In the genomic region with DNA sequence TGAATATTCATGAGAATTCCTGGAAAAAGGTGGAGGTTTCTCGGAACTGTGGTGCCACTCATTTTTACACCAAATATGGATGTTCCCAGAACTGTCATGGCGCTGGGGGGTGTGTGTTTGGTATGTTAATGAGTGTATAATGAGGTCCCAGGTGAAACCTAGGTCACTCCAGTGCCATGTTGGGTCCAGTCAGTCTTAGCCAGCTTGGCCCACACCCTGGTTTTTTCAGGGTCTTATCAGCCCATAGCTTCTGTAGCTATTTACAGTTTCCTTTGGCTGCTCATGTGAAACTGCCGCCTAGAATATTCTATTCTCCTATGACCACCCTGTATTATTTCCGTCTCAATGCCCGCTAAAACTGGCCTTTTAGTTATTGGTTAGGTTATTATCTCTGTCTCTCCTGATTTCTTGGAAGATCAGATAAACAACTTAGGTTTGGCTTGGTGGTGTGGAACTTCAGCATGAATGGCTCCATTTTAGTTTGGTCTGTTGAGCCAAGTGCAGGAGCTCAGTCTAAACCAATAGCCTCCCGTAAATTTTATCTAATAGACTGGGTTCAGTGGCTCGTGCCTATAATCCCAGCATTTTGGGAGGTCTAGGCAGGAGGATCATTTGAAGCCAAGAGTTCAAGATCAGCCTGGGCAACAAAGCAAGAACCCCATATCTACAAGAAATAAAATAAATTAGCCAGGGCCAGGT, we compare ENCODE assay signal across 1 cellular context.
TF ChIP-seq lines count a peak whose summit lies in the region.

No MANE protein-coding gene starts in this region.

TF ChIP-seq in K562, 482 proteins besides CTCF, POLR2A, EP300 and RAD21 (continued from another document and continues in another):
- TF ChIP-seq, protein P1, sequence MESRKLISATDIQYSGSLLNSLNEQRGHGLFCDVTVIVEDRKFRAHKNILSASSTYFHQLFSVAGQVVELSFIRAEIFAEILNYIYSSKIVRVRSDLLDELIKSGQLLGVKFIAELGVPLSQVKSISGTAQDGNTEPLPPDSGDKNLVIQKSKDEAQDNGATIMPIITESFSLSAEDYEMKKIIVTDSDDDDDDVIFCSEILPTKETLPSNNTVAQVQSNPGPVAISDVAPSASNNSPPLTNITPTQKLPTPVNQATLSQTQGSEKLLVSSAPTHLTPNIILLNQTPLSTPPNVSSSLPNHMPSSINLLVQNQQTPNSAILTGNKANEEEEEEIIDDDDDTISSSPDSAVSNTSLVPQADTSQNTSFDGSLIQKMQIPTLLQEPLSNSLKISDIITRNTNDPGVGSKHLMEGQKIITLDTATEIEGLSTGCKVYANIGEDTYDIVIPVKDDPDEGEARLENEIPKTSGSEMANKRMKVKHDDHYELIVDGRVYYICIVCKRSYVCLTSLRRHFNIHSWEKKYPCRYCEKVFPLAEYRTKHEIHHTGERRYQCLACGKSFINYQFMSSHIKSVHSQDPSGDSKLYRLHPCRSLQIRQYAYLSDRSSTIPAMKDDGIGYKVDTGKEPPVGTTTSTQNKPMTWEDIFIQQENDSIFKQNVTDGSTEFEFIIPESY (CRISPR knock-in tag; IDR thresholded peaks at IDR 0.05), result no peak
- TF ChIP-seq SIX5 (IDR thresholded peaks at IDR 0.05; ENCODE audit: borderline replicate concordance in 1 of 2, insufficient read depth in 1 of 2, low read depth in 1 of 2, low read length in 2 of 2), result peak in 1 of 2 experiments; percentile 40; a peak in 1 of 4 replicates
- TF ChIP-seq, protein P2, sequence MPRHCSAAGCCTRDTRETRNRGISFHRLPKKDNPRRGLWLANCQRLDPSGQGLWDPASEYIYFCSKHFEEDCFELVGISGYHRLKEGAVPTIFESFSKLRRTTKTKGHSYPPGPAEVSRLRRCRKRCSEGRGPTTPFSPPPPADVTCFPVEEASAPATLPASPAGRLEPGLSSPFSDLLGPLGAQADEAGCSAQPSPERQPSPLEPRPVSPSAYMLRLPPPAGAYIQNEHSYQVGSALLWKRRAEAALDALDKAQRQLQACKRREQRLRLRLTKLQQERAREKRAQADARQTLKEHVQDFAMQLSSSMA (CRISPR knock-in tag; IDR thresholded peaks at IDR 0.05), result no peak
- peak; percentile 90 for TF ChIP-seq ZNF76 (CRISPR knock-in tag; IDR thresholded peaks at IDR 0.05; ENCODE audit: borderline replicate concordance)
- TF ChIP-seq NFIC (IDR thresholded peaks at IDR 0.05), result peak; percentile 32; the same call in 1 of the 2 replicates
- TF ChIP-seq ESRRB (CRISPR knock-in tag; IDR thresholded peaks at IDR 0.05; ENCODE audit: borderline replicate concordance), result peak; percentile 78; the same call in 1 of the 2 replicates
- TF ChIP-seq CBFA2T2 (conservative IDR thresholded peaks at IDR 0.05), result peak; percentile 73
- TF ChIP-seq ZNF699 (CRISPR knock-in tag; IDR thresholded peaks at IDR 0.05; ENCODE audit: insufficient replicate concordance), result no peak
- TF ChIP-seq OTX1 (CRISPR knock-in tag; IDR thresholded peaks at IDR 0.05), result 0 out of 2 replicates have a peak, but pooled peaks have one; percentile 52
- TF ChIP-seq KLF16 (IDR thresholded peaks at IDR 0.05), result peak; percentile 81
- TF ChIP-seq ZNF41 (CRISPR knock-in tag; conservative IDR thresholded peaks at IDR 0.05), result peak; percentile 81
- peak; percentile 91 for TF ChIP-seq ZNF766 (CRISPR knock-in tag; conservative IDR thresholded peaks at IDR 0.05)
- TF ChIP-seq SMAD1 (IDR thresholded peaks at IDR 0.05; ENCODE audit: low read depth, low read length, partially characterized antibody), result peak; percentile 9
- 0 out of 2 replicates have a peak, but pooled peaks have one; percentile 70 for TF ChIP-seq DNMT1 (IDR thresholded peaks at IDR 0.05)
- 0 out of 2 replicates have a peak, but pooled peaks have one; percentile 52 for TF ChIP-seq ELF4 (CRISPR knock-in tag; IDR thresholded peaks at IDR 0.05)
- TF ChIP-seq, protein P3, sequence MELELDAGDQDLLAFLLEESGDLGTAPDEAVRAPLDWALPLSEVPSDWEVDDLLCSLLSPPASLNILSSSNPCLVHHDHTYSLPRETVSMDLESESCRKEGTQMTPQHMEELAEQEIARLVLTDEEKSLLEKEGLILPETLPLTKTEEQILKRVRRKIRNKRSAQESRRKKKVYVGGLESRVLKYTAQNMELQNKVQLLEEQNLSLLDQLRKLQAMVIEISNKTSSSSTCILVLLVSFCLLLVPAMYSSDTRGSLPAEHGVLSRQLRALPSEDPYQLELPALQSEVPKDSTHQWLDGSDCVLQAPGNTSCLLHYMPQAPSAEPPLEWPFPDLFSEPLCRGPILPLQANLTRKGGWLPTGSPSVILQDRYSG (tag; conservative IDR thresholded peaks at IDR 0.05; ENCODE audit: low read depth), result peak; percentile 93
- peak; percentile 65 for TF ChIP-seq TCF3 (CRISPR knock-in tag; IDR thresholded peaks at IDR 0.05)
- TF ChIP-seq, protein P4, sequence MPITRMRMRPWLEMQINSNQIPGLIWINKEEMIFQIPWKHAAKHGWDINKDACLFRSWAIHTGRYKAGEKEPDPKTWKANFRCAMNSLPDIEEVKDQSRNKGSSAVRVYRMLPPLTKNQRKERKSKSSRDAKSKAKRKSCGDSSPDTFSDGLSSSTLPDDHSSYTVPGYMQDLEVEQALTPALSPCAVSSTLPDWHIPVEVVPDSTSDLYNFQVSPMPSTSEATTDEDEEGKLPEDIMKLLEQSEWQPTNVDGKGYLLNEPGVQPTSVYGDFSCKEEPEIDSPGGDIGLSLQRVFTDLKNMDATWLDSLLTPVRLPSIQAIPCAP (CRISPR knock-in tag; IDR thresholded peaks at IDR 0.05; ENCODE audit: borderline replicate concordance), result no peak
- TF ChIP-seq, protein P5, sequence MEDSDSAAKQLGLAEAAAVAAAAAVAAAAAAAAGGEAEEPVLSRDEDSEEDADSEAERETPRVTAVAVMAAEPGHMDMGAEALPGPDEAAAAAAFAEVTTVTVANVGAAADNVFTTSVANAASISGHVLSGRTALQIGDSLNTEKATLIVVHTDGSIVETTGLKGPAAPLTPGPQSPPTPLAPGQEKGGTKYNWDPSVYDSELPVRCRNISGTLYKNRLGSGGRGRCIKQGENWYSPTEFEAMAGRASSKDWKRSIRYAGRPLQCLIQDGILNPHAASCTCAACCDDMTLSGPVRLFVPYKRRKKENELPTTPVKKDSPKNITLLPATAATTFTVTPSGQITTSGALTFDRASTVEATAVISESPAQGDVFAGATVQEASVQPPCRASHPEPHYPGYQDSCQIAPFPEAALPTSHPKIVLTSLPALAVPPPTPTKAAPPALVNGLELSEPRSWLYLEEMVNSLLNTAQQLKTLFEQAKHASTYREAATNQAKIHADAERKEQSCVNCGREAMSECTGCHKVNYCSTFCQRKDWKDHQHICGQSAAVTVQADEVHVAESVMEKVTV (CRISPR knock-in tag; IDR thresholded peaks at IDR 0.05), result no peak
- TF ChIP-seq NFE2 (IDR thresholded peaks at IDR 0.05; ENCODE audit: low read depth), result peak; percentile 3
- TF ChIP-seq MTA3 (IDR thresholded peaks at IDR 0.05; ENCODE audit: borderline replicate concordance), result peak; percentile 53; the same call in 1 of the 2 replicates
- TF ChIP-seq YY1 (IDR thresholded peaks at IDR 0.05; ENCODE audit: borderline replicate concordance in 1 of 3, control insufficient read depth in 1 of 3, extremely low read depth in 1 of 3, insufficient read depth in 3 of 3, insufficient read length in 1 of 3, insufficient replicate concordance in 2 of 3, low read depth in 1 of 3, low read length in 2 of 3), result peak; percentile 53 to 91 (median 73)
- TF ChIP-seq, protein P6, sequence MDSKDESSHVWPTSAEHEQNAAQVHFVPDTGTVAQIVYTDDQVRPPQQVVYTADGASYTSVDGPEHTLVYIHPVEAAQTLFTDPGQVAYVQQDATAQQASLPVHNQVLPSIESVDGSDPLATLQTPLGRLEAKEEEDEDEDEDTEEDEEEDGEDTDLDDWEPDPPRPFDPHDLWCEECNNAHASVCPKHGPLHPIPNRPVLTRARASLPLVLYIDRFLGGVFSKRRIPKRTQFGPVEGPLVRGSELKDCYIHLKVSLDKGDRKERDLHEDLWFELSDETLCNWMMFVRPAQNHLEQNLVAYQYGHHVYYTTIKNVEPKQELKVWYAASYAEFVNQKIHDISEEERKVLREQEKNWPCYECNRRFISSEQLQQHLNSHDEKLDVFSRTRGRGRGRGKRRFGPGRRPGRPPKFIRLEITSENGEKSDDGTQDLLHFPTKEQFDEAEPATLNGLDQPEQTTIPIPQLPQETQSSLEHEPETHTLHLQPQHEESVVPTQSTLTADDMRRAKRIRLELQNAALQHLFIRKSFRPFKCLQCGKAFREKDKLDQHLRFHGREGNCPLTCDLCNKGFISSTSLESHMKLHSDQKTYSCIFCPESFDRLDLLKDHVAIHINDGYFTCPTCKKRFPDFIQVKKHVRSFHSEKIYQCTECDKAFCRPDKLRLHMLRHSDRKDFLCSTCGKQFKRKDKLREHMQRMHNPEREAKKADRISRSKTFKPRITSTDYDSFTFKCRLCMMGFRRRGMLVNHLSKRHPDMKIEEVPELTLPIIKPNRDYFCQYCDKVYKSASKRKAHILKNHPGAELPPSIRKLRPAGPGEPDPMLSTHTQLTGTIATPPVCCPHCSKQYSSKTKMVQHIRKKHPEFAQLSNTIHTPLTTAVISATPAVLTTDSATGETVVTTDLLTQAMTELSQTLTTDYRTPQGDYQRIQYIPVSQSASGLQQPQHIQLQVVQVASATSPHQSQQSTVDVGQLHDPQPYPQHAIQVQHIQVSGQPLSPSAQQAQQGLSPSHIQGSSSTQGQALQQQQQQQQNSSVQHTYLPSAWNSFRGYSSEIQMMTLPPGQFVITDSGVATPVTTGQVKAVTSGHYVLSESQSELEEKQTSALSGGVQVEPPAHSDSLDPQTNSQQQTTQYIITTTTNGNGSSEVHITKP (IDR thresholded peaks at IDR 0.05; ENCODE audit: partially characterized antibody), result peak; percentile 83
- TF ChIP-seq POLR2H (tag; IDR thresholded peaks at IDR 0.05; ENCODE audit: low read depth), result peak; percentile 89
- peak; percentile 95 for TF ChIP-seq ZNF644 (tag; IDR thresholded peaks at IDR 0.05; ENCODE audit: low read depth)
- TF ChIP-seq ZNF3 (CRISPR knock-in tag; IDR thresholded peaks at IDR 0.05), result no peak
- TF ChIP-seq DPF2 (IDR thresholded peaks at IDR 0.05), result peak; percentile 94
- TF ChIP-seq MAZ (CRISPR knock-in tag; conservative IDR thresholded peaks at IDR 0.05 in 1 of 2, IDR thresholded peaks at IDR 0.05 in 1 of 2), result peak in 1 of 2 experiments; percentile 52; a peak in 1 of 4 replicates
- TF ChIP-seq NCOR1 (IDR thresholded peaks at IDR 0.05), result peak; percentile 87
- TF ChIP-seq, protein P7, sequence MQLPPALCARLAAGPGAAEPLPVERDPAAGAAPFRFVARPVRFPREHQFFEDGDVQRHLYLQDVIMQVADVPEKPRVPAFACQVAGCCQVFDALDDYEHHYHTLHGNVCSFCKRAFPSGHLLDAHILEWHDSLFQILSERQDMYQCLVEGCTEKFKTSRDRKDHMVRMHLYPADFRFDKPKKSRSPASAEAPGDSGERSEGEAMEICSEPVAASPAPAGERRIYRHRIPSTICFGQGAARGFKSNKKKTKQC (CRISPR knock-in tag; IDR thresholded peaks at IDR 0.05), result no peak
- TF ChIP-seq COPS2 (conservative IDR thresholded peaks at IDR 0.05), result no peak
- TF ChIP-seq PML (IDR thresholded peaks at IDR 0.05; ENCODE audit: low read length), result peak; percentile 83; the same call in 1 of the 2 replicates
- TF ChIP-seq CREM (IDR thresholded peaks at IDR 0.05; ENCODE audit: low read depth), result 0 out of 2 replicates have a peak, but pooled peaks have one; percentile 34
- 0 out of 2 replicates have a peak, but pooled peaks have one; percentile 66 for TF ChIP-seq NR4A1 (CRISPR knock-in tag; IDR thresholded peaks at IDR 0.05)
- peak; percentile 97 for TF ChIP-seq NR4A1 (tag; IDR thresholded peaks at IDR 0.05)
- 0 out of 2 replicates have a peak, but pooled peaks have one; percentile 34 for TF ChIP-seq POLR2G (IDR thresholded peaks at IDR 0.05; ENCODE audit: low read depth, low read length)
- peak; percentile 76; the same call in 1 of the 2 replicates for TF ChIP-seq ZNF444 (CRISPR knock-in tag; IDR thresholded peaks at IDR 0.05)
- TF ChIP-seq, protein P8, sequence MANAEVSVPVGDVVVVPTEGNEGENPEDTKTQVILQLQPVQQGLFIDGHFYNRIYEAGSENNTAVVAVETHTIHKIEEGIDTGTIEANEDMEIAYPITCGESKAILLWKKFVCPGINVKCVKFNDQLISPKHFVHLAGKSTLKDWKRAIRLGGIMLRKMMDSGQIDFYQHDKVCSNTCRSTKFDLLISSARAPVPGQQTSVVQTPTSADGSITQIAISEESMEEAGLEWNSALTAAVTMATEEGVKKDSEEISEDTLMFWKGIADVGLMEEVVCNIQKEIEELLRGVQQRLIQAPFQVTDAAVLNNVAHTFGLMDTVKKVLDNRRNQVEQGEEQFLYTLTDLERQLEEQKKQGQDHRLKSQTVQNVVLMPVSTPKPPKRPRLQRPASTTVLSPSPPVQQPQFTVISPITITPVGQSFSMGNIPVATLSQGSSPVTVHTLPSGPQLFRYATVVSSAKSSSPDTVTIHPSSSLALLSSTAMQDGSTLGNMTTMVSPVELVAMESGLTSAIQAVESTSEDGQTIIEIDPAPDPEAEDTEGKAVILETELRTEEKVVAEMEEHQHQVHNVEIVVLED (CRISPR knock-in tag; IDR thresholded peaks at IDR 0.05), result peak; percentile 44; the same call in 1 of the 2 replicates
- TF ChIP-seq GTF2E2 (tag; IDR thresholded peaks at IDR 0.05), result peak; percentile 65; the same call in 1 of the 2 replicates
- TF ChIP-seq, protein P9, sequence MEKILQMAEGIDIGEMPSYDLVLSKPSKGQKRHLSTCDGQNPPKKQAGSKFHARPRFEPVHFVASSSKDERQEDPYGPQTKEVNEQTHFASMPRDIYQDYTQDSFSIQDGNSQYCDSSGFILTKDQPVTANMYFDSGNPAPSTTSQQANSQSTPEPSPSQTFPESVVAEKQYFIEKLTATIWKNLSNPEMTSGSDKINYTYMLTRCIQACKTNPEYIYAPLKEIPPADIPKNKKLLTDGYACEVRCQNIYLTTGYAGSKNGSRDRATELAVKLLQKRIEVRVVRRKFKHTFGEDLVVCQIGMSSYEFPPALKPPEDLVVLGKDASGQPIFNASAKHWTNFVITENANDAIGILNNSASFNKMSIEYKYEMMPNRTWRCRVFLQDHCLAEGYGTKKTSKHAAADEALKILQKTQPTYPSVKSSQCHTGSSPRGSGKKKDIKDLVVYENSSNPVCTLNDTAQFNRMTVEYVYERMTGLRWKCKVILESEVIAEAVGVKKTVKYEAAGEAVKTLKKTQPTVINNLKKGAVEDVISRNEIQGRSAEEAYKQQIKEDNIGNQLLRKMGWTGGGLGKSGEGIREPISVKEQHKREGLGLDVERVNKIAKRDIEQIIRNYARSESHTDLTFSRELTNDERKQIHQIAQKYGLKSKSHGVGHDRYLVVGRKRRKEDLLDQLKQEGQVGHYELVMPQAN (IDR thresholded peaks at IDR 0.05; ENCODE audit: borderline replicate concordance), result no peak
- TF ChIP-seq, protein P10, sequence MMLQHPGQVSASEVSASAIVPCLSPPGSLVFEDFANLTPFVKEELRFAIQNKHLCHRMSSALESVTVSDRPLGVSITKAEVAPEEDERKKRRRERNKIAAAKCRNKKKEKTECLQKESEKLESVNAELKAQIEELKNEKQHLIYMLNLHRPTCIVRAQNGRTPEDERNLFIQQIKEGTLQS (IDR thresholded peaks at IDR 0.05), result peak; percentile 41; the same call in 1 of the 2 replicates
- TF ChIP-seq, protein P10 (CRISPR knock-in tag; conservative IDR thresholded peaks at IDR 0.05), result no peak; the same call in none of the 2 replicates
- peak; percentile 85 for TF ChIP-seq HDAC3 (IDR thresholded peaks at IDR 0.05; ENCODE audit: borderline replicate concordance, partially characterized antibody)
- no peak for TF ChIP-seq MXI1 (IDR thresholded peaks at IDR 0.05; ENCODE audit: low read depth, low read length)
- TF ChIP-seq RFX1 (IDR thresholded peaks at IDR 0.05), result no peak
- no peak for TF ChIP-seq SP1 (CRISPR knock-in tag; IDR thresholded peaks at IDR 0.05)
- peak; percentile 49; the same call in 1 of the 2 replicates for TF ChIP-seq MTF1 (CRISPR knock-in tag; IDR thresholded peaks at IDR 0.05; ENCODE audit: borderline replicate concordance)
- no peak for TF ChIP-seq PHB (CRISPR knock-in tag; IDR thresholded peaks at IDR 0.05)
